Comparison of ENCODE assay signal across 1 cellular context in genomic region chr20:19861147-19861759, GRCh38.
TF ChIP-seq lines count a peak whose summit lies in the region.

No MANE protein-coding gene starts in this region.

TF ChIP-seq in A549, 52 proteins besides CTCF, POLR2A, EP300 and RAD21 (continued from another document):
- TF ChIP-seq, protein P1, sequence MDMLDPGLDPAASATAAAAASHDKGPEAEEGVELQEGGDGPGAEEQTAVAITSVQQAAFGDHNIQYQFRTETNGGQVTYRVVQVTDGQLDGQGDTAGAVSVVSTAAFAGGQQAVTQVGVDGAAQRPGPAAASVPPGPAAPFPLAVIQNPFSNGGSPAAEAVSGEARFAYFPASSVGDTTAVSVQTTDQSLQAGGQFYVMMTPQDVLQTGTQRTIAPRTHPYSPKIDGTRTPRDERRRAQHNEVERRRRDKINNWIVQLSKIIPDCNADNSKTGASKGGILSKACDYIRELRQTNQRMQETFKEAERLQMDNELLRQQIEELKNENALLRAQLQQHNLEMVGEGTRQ (IDR thresholded peaks at IDR 0.05), result no peak
- TF ChIP-seq ZFP36 (IDR thresholded peaks at IDR 0.05; ENCODE audit: borderline replicate concordance, partially characterized antibody) (no peak), KDM1A (IDR thresholded peaks at IDR 0.05; ENCODE audit: low read depth) (no peak)
